17 cellular contexts compared by ENCODE assay signal in the genomic region with DNA sequence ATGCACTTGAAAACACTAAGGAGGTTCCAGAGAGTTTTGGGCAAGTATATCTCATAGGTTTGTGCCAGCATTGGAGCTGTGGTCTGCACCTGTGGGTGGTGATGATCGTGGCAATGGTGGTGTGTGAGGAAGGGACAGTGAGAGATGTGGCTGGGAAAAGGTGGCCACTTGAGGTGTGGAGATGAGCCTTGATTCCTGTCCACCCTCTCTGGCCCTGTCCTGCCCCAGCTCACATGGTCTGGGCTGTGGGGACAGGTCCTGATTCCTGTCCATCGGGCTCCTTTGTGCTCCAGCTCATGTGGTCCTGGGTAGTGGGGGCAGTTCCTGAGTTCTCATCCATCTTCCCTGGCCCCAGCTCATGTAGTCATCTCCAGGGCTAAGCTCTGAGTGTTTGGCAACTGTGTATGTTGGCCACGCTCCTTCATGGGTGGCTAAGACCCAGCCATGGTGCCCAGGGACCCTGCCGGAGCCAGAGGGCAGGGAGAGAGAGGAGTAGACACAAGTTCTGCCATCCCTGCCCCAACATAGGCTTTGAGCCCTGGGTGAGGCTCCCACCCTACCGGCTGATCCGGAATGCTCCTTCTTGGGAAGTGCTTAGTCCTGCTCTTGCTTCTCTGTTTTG.
DNase-seq lines count a peak whose midpoint lies in the region; ATAC-seq, FAIRE-seq and TF ChIP-seq lines count a peak whose summit lies in the region.
"Had no signal": no experiment of that assay in that cellular context is flagged by ENCODE, and none has a peak within 500 bp of the region (broad histone marks: within the 10 kb centered on the region; RNA-seq: fewer than 3 reads in every experiment).

No MANE protein-coding gene starts in this region.

- no peaks in the 10 kb centered on the region for H3K27me3 ChIP-seq in colonic mucosa
- no peaks in the 10 kb centered on the region for H3K27me3 ChIP-seq in endodermal cell (ENCODE audit: control insufficient read depth, insufficient read depth, low read length, poor library complexity, severe bottlenecking)
- H3K27me3 ChIP-seq in testis = no peaks in the 10 kb centered on the region
- H3K27me3 ChIP-seq: BLaER1 treated with 17β-estradiol and CSF1 and Interleukin-3, amounts not matched to agents 10 nM and 100 nM had no signal

- H3K4me1 ChIP-seq in colonic mucosa = no peaks in the 10 kb centered on the region
- H3K4me1 ChIP-seq in endodermal cell (ENCODE audit: control insufficient read depth, insufficient read depth, low read length) = no peaks in the 10 kb centered on the region
- peaks cover 12% of the 10 kb centered on the region for H3K4me1 ChIP-seq in testis

- H3K9me3 ChIP-seq in colonic mucosa (no peaks in the 10 kb centered on the region), endodermal cell (ENCODE audit: control insufficient read depth, low read length) (no peaks in the 10 kb centered on the region), testis (no peaks in the 10 kb centered on the region)

- intact Hi-C loops in colonic mucosa (cut with DNase I) (no loop called here), testis (cut with DNase I; ENCODE audit: low total_unique reads) (no loop called here)

- TF ChIP-seq POLR2A in testis (IDR thresholded peaks at IDR 0.05) = no peak

- H3K27me3 Mint-ChIP-seq in endodermal cell (ENCODE audit: insufficient read depth) = peaks cover 2% of the 10 kb centered on the region
- no peaks in the 10 kb centered on the region for H3K27me3 Mint-ChIP-seq in neural crest cell (ENCODE audit: low read depth)
- H3K27me3 Mint-ChIP-seq: CD4-positive, CD25-positive, alpha-beta regulatory T cell had no signal

- no peaks in the 10 kb centered on the region for H3K4me1 Mint-ChIP-seq in endodermal cell
- peaks cover 6% of the 10 kb centered on the region for H3K4me1 Mint-ChIP-seq in neural crest cell
- H3K4me1 Mint-ChIP-seq: CD4-positive, CD25-positive, alpha-beta regulatory T cell had no signal

- H3K4me3 Mint-ChIP-seq in endodermal cell (no peak overlapping the region), neural crest cell (no peak overlapping the region)
- H3K4me3 Mint-ChIP-seq: CD4-positive, CD25-positive, alpha-beta regulatory T cell had no signal

- H3K4me3 ChIP-seq in colonic mucosa (no peak overlapping the region), endodermal cell (ENCODE audit: low read length) (no peak overlapping the region), testis (no peak overlapping the region)
- H3K4me3 ChIP-seq: BLaER1 treated with 17β-estradiol and CSF1 and Interleukin-3, amounts not matched to agents 10 nM and 100 nM; GM23248 had no signal

- no peak for ATAC-seq in GM21825 (IDR thresholded peaks at IDR 0.05; ENCODE audit: unreplicated experiment)
- ATAC-seq: HepG2 had no signal

- DNase-seq in colonic mucosa (peak; percentile 13), endodermal cell (peak; percentile 31), neural crest cell (ENCODE audit: low read depth, low spot score) (no peak), testis (peak; percentile 8), COLO829 (ENCODE audit: low spot score) (no peak), D721Med (ENCODE audit: insufficient read length, low spot score) (no peak)
- DNase-seq: ACHN; CD4-positive, CD25-positive, alpha-beta regulatory T cell; DMS153; GDM1; GM23248; H7 had no signal

- H3K36me3 ChIP-seq in colonic mucosa (no peaks in the 10 kb centered on the region), endodermal cell (ENCODE audit: control insufficient read depth, insufficient read depth, low read length) (no peaks in the 10 kb centered on the region), testis (ENCODE audit: low read depth, missing control alignments) (no peaks in the 10 kb centered on the region)
- H3K36me3 ChIP-seq: BLaER1 treated with 17β-estradiol and CSF1 and Interleukin-3, amounts not matched to agents 10 nM and 100 nM had no signal

- H3K9ac ChIP-seq in colonic mucosa (ENCODE audit: low read depth in 2 of 2, low read length in 2 of 2) (no peak overlapping the region), endodermal cell (ENCODE audit: extremely low read depth, low read length, poor library complexity, severe bottlenecking) (no peak overlapping the region)
- H3K9ac ChIP-seq: BLaER1 treated with 17β-estradiol and CSF1 and Interleukin-3, amounts not matched to agents 10 nM and 100 nM; GM23248 had no signal

- FAIRE-seq in D721Med (lab: Jason Lieb, UNC) = no peak
- FAIRE-seq: GM12892, HepG2, HTR-8/SVneo had no signal

- H3K36me3 Mint-ChIP-seq in endodermal cell (ENCODE audit: low read depth) (no peaks in the 10 kb centered on the region), neural crest cell (ENCODE audit: low read depth) (no peaks in the 10 kb centered on the region)
- H3K36me3 Mint-ChIP-seq: CD4-positive, CD25-positive, alpha-beta regulatory T cell had no signal

- H3K9me3 Mint-ChIP-seq in endodermal cell (no peaks in the 10 kb centered on the region), neural crest cell (no peaks in the 10 kb centered on the region)
- H3K9me3 Mint-ChIP-seq: CD4-positive, CD25-positive, alpha-beta regulatory T cell had no signal

- 94 to 97% methylated on average over 5 to 6 of the region's 6 CpGs for WGBS in endodermal cell (ENCODE audit: insufficient coverage in 1 of 2, insufficient read length in 1 of 2), 2 experiments
- 91 to 93% methylated on average over 5 to 6 of the region's 6 CpGs for WGBS in testis, 2 donors

- TF ChIP-seq CTCF in colonic mucosa (IDR thresholded peaks at IDR 0.05) (no peak), endodermal cell (conservative IDR thresholded peaks at IDR 0.05) (no peak), neural crest cell (conservative IDR thresholded peaks at IDR 0.05) (no peak), testis (IDR thresholded peaks at IDR 0.05) (no peak), D721Med (IDR thresholded peaks at IDR 0.05; ENCODE audit: insufficient read depth, missing control alignments) (no peak)

- H3K27ac ChIP-seq in colonic mucosa (no peak overlapping the region), endodermal cell (ENCODE audit: low read depth, low read length) (no peak overlapping the region), testis (no peak overlapping the region)
- H3K27ac ChIP-seq: BLaER1 treated with 17β-estradiol and CSF1 and Interleukin-3, amounts not matched to agents 10 nM and 100 nM; GM23248 had no signal

- H3K27ac Mint-ChIP-seq in endodermal cell = no peak overlapping the region
- H3K27ac Mint-ChIP-seq in neural crest cell (ENCODE audit: unreplicated experiment) = peak overlapping the region; percentile 36
- H3K27ac Mint-ChIP-seq: CD4-positive, CD25-positive, alpha-beta regulatory T cell had no signal

Comparison
In these comparisons a context has a peak if more than half of its experiments do, and no peak if none do; other contexts are left out.
1. DNase-seq: peak in colonic mucosa (single experiment), endodermal cell (single experiment) and testis (single experiment); none in neural crest cell (single experiment), COLO829 (single experiment) and D721Med (single experiment).